ENCODE assay signal across 15 cellular contexts in genomic region chr4:142600952-142601351, GRCh38.
A peak's percentile ranks its signal among the peaks of the same experiment; 100 is the strongest.
DNase-seq lines count a peak whose midpoint lies in the region; ATAC-seq and TF ChIP-seq lines count a peak whose summit lies in the region.
"Had no signal": no experiment of that assay in that cellular context is flagged by ENCODE, and none has a peak within 500 bp of the region (broad histone marks: within the 10 kb centered on the region; RNA-seq: fewer than 3 reads in every experiment).

No MANE protein-coding gene starts in this region.

- H3K9me3 ChIP-seq in GM23248 (ENCODE audit: low read depth) (peaks cover 5% of the 10 kb centered on the region), adipocyte (ENCODE audit: control insufficient read depth, low read length) (peaks cover 22% of the 10 kb centered on the region), right lobe of liver (no peaks in the 10 kb centered on the region), colonic mucosa (no peaks in the 10 kb centered on the region)
- no peaks in the 10 kb centered on the region for H3K9me3 ChIP-seq in CD8-positive, alpha-beta T cell (ENCODE audit: low read length)

- POLR2A ChIA-PET in CD8-positive, alpha-beta T cell (lab: Charles Lee) = no interaction called here

- H3K4me3 ChIP-seq in ACC112 (ENCODE audit: low read depth, low read length) (peak overlapping the region; percentile 17; the same call in 1 of the 2 replicates), GM23248 (peak overlapping the region; percentile 58), adipocyte (ENCODE audit: low read length) (peak overlapping the region; percentile 57), right lobe of liver (no peak overlapping the region), colonic mucosa (no peak overlapping the region)
- no peak overlapping the region for H3K4me3 ChIP-seq in CD8-positive, alpha-beta T cell (ENCODE audit: low read depth, low read length)
- H3K4me3 ChIP-seq: SK-N-MC had no signal

- H3F3A ChIP-seq in GM23248 (ENCODE audit: insufficient read depth) = no peaks in the 10 kb centered on the region

- WGBS in GM23248 (ENCODE audit: low coverage in 1 of 2, low lambda C conversion rate in 2 of 2, missing lambda C conversion rate in 2 of 2), 2 experiments = 67 to 74% methylated on average over 1 of the region's 1 CpG
- WGBS in right lobe of liver (ENCODE audit: insufficient coverage, low coverage, low lambda C conversion rate, missing lambda C conversion rate) = 11% methylated on average over 1 of the region's 1 CpG

- H3K27me3 Mint-ChIP-seq in CD8-positive, alpha-beta T cell (ENCODE audit: low read depth) = no peaks in the 10 kb centered on the region
- H3K27me3 Mint-ChIP-seq: B cell; CD4-positive, CD25-positive, alpha-beta regulatory T cell had no signal

- H2AFZ ChIP-seq in ACC112 (ENCODE audit: low read length, unreplicated experiment) = peak overlapping the region; percentile 71
- H2AFZ ChIP-seq in GM23248 = peak overlapping the region; percentile 70

- H3K4me2 ChIP-seq in GM23248 (ENCODE audit: unreplicated experiment) = peak overlapping the region; percentile 64

- H3K27me3 ChIP-seq in ACC112 (ENCODE audit: insufficient read depth, low read length) = no peaks in the 10 kb centered on the region
- H3K27me3 ChIP-seq in GM23248 (replicated peaks; ENCODE audit: insufficient read depth) = no peaks in the 10 kb centered on the region
- no peaks in the 10 kb centered on the region for H3K27me3 ChIP-seq in adipocyte (replicated peaks; ENCODE audit: control insufficient read depth, insufficient read depth, low read length)
- H3K27me3 ChIP-seq in right lobe of liver = no peaks in the 10 kb centered on the region
- H3K27me3 ChIP-seq in CD8-positive, alpha-beta T cell (ENCODE audit: insufficient read depth, low read length) = no peaks in the 10 kb centered on the region
- no peaks in the 10 kb centered on the region for H3K27me3 ChIP-seq in colonic mucosa

- peak; percentile 25 for DNase-seq in GM23248
- peak; percentile 30 for DNase-seq in adipocyte (ENCODE audit: low read depth)
- no peak for DNase-seq in right lobe of liver
- DNase-seq in CD8-positive, alpha-beta T cell = no peak
- no peak for DNase-seq in colonic mucosa
- DNase-seq: CD4-positive, CD25-positive, alpha-beta regulatory T cell; DMS79 treated with DMSO at 0.1 percent for 48 hours; NCI-H1105; NCI-H1694; NCI-H510A treated with DMSO at 0.1 percent for 48 hours had no signal

- intact Hi-C loops in right lobe of liver (cut with DNase I) = no loop called here
- intact Hi-C loops in CD8-positive, alpha-beta T cell (cut with DNase I, micrococcal nuclease) = no loop called here
- intact Hi-C loops in colonic mucosa (cut with DNase I) = no loop called here

- CTCF ChIA-PET in CD8-positive, alpha-beta T cell (lab: Charles Lee) = no interaction called here

- H3K27ac Mint-ChIP-seq in CD8-positive, alpha-beta T cell = no peak overlapping the region
- H3K27ac Mint-ChIP-seq: B cell; CD4-positive, CD25-positive, alpha-beta regulatory T cell had no signal

- H4K20me1 ChIP-seq in GM23248 (ENCODE audit: insufficient read depth) = no peaks in the 10 kb centered on the region

- no peaks in the 10 kb centered on the region for H3K4me1 ChIP-seq in ACC112 (ENCODE audit: control insufficient read depth, insufficient read depth, low read length, unreplicated experiment)
- peaks cover 10% of the 10 kb centered on the region for H3K4me1 ChIP-seq in GM23248 (ENCODE audit: insufficient read depth)
- H3K4me1 ChIP-seq in adipocyte (ENCODE audit: control insufficient read depth, insufficient read depth, low read length) = no peaks in the 10 kb centered on the region
- H3K4me1 ChIP-seq in right lobe of liver = peaks cover 0 to 16% (median 6%) of the 10 kb centered on the region in 4 donors
- no peaks in the 10 kb centered on the region for H3K4me1 ChIP-seq in CD8-positive, alpha-beta T cell (ENCODE audit: insufficient read depth, low read length)
- H3K4me1 ChIP-seq in colonic mucosa = no peaks in the 10 kb centered on the region

- no peaks in the 10 kb centered on the region for H3K4me1 Mint-ChIP-seq in CD8-positive, alpha-beta T cell (ENCODE audit: low read depth)
- H3K4me1 Mint-ChIP-seq: B cell had no signal

- H3K4me3 Mint-ChIP-seq in CD8-positive, alpha-beta T cell = no peak overlapping the region
- H3K4me3 Mint-ChIP-seq: B cell; CD4-positive, CD25-positive, alpha-beta regulatory T cell had no signal

- H3K9ac ChIP-seq in GM23248 (peak overlapping the region; percentile 63), adipocyte (ENCODE audit: low read length) (no peak overlapping the region), colonic mucosa (ENCODE audit: low read depth in 2 of 2, low read length in 2 of 2) (no peak overlapping the region)

- TF ChIP-seq CTCF in right lobe of liver (IDR thresholded peaks at IDR 0.05) = no peak
- TF ChIP-seq CTCF in CD8-positive, alpha-beta T cell (IDR thresholded peaks at IDR 0.05) = no peak
- TF ChIP-seq CTCF in colonic mucosa (IDR thresholded peaks at IDR 0.05) = no peak

- H3K27ac ChIP-seq in ACC112 (ENCODE audit: low read depth, low read length) (0 out of 2 replicates have a peak overlapping the region, but pooled peaks have one; percentile 17), GM23248 (peak overlapping the region; percentile 30), right lobe of liver (no peak overlapping the region), colonic mucosa (no peak overlapping the region)
- no peak overlapping the region for H3K27ac ChIP-seq in CD8-positive, alpha-beta T cell (ENCODE audit: low read depth, low read length)
- H3K27ac ChIP-seq: SK-N-MC had no signal

- H3K36me3 ChIP-seq in ACC112 (ENCODE audit: insufficient read depth, low read length) (peaks cover 7% of the 10 kb centered on the region; the same call in 1 of the 2 replicates), GM23248 (ENCODE audit: low read depth) (peaks cover 5% of the 10 kb centered on the region; the same call in 1 of the 2 replicates), adipocyte (ENCODE audit: control insufficient read depth, insufficient read depth, low read length, severe bottlenecking) (no peaks in the 10 kb centered on the region), right lobe of liver (no peaks in the 10 kb centered on the region), colonic mucosa (no peaks in the 10 kb centered on the region)
- no peaks in the 10 kb centered on the region for H3K36me3 ChIP-seq in CD8-positive, alpha-beta T cell (ENCODE audit: insufficient read depth, low read length)

- ATAC-seq in right lobe of liver = peak; percentile 50 to 85 (median 64)
- no peak for ATAC-seq in GM18907 (IDR thresholded peaks at IDR 0.05; ENCODE audit: unreplicated experiment)
- ATAC-seq in CD8-positive, alpha-beta T cell = no peak
- ATAC-seq: Panc1 had no signal

- no peaks in the 10 kb centered on the region for H3K79me2 ChIP-seq in ACC112 (ENCODE audit: control insufficient read depth, insufficient read depth, low read length, unreplicated experiment)
- H3K79me2 ChIP-seq in GM23248 (ENCODE audit: insufficient read depth) = peaks cover 12% of the 10 kb centered on the region

- no peaks in the 10 kb centered on the region for H3K9me2 ChIP-seq in GM23248 (ENCODE audit: insufficient read depth)

- TF ChIP-seq POLR2A in right lobe of liver (IDR thresholded peaks at IDR 0.05) = no peak

- in situ Hi-C loops in GM23248 (cut with MboI) = no loop called here

- H3K9me3 Mint-ChIP-seq in CD8-positive, alpha-beta T cell = peaks cover 38% of the 10 kb centered on the region

- H3K36me3 Mint-ChIP-seq in CD8-positive, alpha-beta T cell = peaks cover 15% of the 10 kb centered on the region

Comparison
In these comparisons a context has a peak if more than half of its experiments do, and no peak if none do; other contexts are left out.
1. H3K27ac ChIP-seq: peak in ACC112 (single experiment) and GM23248 (single experiment); none in right lobe of liver (0 of 3), CD8-positive, alpha-beta T cell (single experiment) and colonic mucosa (single experiment).
2. H3K4me3 ChIP-seq: peak in ACC112 (single experiment), GM23248 (single experiment) and adipocyte (single experiment); none in right lobe of liver (0 of 3), CD8-positive, alpha-beta T cell (single experiment) and colonic mucosa (single experiment).
3. DNase-seq: peak in GM23248 (single experiment) and adipocyte (single experiment); none in right lobe of liver (0 of 3), CD8-positive, alpha-beta T cell (0 of 7) and colonic mucosa (single experiment).
4. ATAC-seq: peak in right lobe of liver (4 of 4); none in GM18907 (single experiment) and CD8-positive, alpha-beta T cell (single experiment).